ENCODE assay signal across 10 cellular contexts in the genomic region with DNA sequence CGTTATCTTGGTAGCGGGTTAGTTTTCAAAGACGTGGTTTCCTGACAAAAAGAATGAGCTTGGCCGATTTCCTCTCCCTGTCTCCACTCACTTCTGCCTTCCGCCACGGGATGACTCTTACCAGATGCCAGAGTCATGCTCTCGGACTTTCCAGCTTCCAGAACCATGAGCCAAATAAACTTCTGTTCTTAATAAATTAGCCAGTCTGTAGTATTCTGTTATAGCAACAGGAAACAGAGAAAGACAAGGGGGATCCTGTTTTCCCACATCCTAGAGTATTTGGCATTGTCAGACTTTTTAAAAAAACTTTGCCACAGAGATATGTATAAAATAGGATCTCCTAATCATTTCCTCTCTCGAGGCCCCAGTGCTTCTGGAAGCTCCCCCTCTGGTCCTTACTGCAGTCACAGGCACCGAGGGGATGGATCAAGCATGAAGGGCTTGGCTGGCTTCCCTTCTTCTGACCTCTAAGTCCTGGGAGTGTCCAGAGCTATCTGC.
DNase-seq lines count a peak whose midpoint lies in the region; ATAC-seq and TF ChIP-seq lines count a peak whose summit lies in the region.
"Had no signal": no experiment of that assay in that cellular context is flagged by ENCODE, and none has a peak within 500 bp of the region (broad histone marks: within the 10 kb centered on the region; RNA-seq: fewer than 3 reads in every experiment).

No MANE protein-coding gene starts in this region.

- H3K4me1 ChIP-seq in Peyer's patch = peaks cover 0 to 60% (median 0%) of the 10 kb centered on the region in 4 donors
- peaks cover 90% of the 10 kb centered on the region for H3K4me1 ChIP-seq in upper lobe of right lung

- TF ChIP-seq CTCF in Peyer's patch (IDR thresholded peaks at IDR 0.05) (no peak), fibroblast of mammary gland (conservative IDR thresholded peaks at IDR 0.05; ENCODE audit: control insufficient read depth, insufficient read depth, low read depth, low read length) (no peak), upper lobe of right lung (IDR thresholded peaks at IDR 0.05) (no peak)

- H3K27ac ChIP-seq in Peyer's patch (peak overlapping the region; percentile 6 to 49 (median 20)), upper lobe of right lung (peak overlapping the region; percentile 81)

- H3K4me3 ChIP-seq in Peyer's patch = no peak overlapping the region
- no peak overlapping the region for H3K4me3 ChIP-seq in fibroblast of mammary gland (ENCODE audit: control insufficient read depth, low read depth, low read length)
- H3K4me3 ChIP-seq in upper lobe of right lung = no peak overlapping the region
- H3K4me3 ChIP-seq: K562, mucosa of descending colon had no signal

- H3K9me3 ChIP-seq in Peyer's patch = no peaks in the 10 kb centered on the region
- no peaks in the 10 kb centered on the region for H3K9me3 ChIP-seq in upper lobe of right lung
- H3K9me3 ChIP-seq: mucosa of descending colon had no signal

- no peak for ATAC-seq in upper lobe of right lung
- no peak for ATAC-seq in HG03095 (IDR thresholded peaks at IDR 0.05; ENCODE audit: unreplicated experiment)
- ATAC-seq in GM18907 (IDR thresholded peaks at IDR 0.05; ENCODE audit: unreplicated experiment) = no peak
- ATAC-seq: K562, mucosa of descending colon had no signal

- H3K36me3 ChIP-seq in Peyer's patch (peaks cover 0 to 13% (median 0%) of the 10 kb centered on the region in 3 donors), upper lobe of right lung (peaks cover 17% of the 10 kb centered on the region)

- H3K27me3 ChIP-seq in Peyer's patch = no peaks in the 10 kb centered on the region
- H3K27me3 ChIP-seq in upper lobe of right lung = no peaks in the 10 kb centered on the region

- intact Hi-C loops in upper lobe of right lung (cut with DNase I) = no loop called here

- TF ChIP-seq POLR2A in Peyer's patch (IDR thresholded peaks at IDR 0.05) = no peak

- DNase-seq in Peyer's patch (no peak), fibroblast of mammary gland (ENCODE audit: low read depth) (peak; percentile 94), mucosa of gallbladder (ENCODE audit: low spot score) (peak; percentile 47), upper lobe of right lung (no peak), SHP77 (lab: John Stamatoyannopoulos, UW) (no peak)
- DNase-seq: mucosa of descending colon, NCI-H524 had no signal

Comparison
In these comparisons a context has a peak if more than half of its experiments do, and no peak if none do; other contexts are left out.
1. DNase-seq: peak in fibroblast of mammary gland (single experiment) and mucosa of gallbladder (single experiment); none in Peyer's patch (0 of 3), upper lobe of right lung (single experiment) and SHP77 (0 of 2).